ENCODE assay signal across 21 cellular contexts in genomic region chr15:50250789-50251394, GRCh38. TPM values are rescaled to one million over a fixed set of nuclear protein-coding genes. Genes with fewer than 3 reads are reported as not detected.
"Had no signal": no experiment of that assay in that cellular context is flagged by ENCODE, and none has a peak within 500 bp of the region (broad histone marks: within the 10 kb centered on the region; RNA-seq: fewer than 3 reads in every experiment).

No MANE protein-coding gene starts in this region.

- H3K36me3 Mint-ChIP-seq: immature natural killer cell had no signal

- H3K4me1 ChIP-seq: ascending aorta had no signal

- DNase-seq: activated CD4-positive, CD25-positive, alpha-beta regulatory T cell treated with anti-CD3 and anti-CD28 coated beads, Interleukin-2, amount 50 U/mL, for 72 hours; activated T-cell treated with anti-CD3 and anti-CD28 coated beads, Interleukin-2, amount 50 U/mL, for 1 hour; brain microvascular endothelial cell; central memory CD4-positive, alpha-beta T cell; dermis blood vessel endothelial cell; effector CD8-positive, alpha-beta T cell; foreskin melanocyte; immature natural killer cell; kidney glomerular epithelial cell; left ventricle myocardium superior; midbrain; nucleus accumbens; posterior cingulate gyrus; spleen; stimulated activated CD4-positive, alpha-beta T cell treated with anti-CD3 and anti-CD28 coated beads, Interleukin-4, amount 100 ng/mL, for 1 hour; stimulated activated naive CD4-positive, alpha-beta T cell treated with Interleukin-2 at 50 U/mL for 16 hours; T-helper 9 cell; upper lobe of left lung had no signal

- H3K36me3 ChIP-seq: ascending aorta, brain microvascular endothelial cell, spleen, upper lobe of left lung had no signal

- H3K27me3 ChIP-seq: ascending aorta, hepatocyte, spleen, upper lobe of left lung had no signal

- ATAC-seq: activated naive CD4-positive, alpha-beta T cell treated with anti-CD3 and anti-CD28 coated beads, Interleukin-2, amount 50 U/mL, for 72 hours; left ventricle myocardium superior had no signal

- H3K4me3 ChIP-seq: ascending aorta, hepatocyte, spleen, upper lobe of left lung had no signal

- H3K9me3 Mint-ChIP-seq: immature natural killer cell had no signal

- H3K4me3 Mint-ChIP-seq: immature natural killer cell had no signal

- H3K9me3 ChIP-seq: ascending aorta, spleen, upper lobe of left lung had no signal

- H3K27ac ChIP-seq: ascending aorta, brain microvascular endothelial cell, hepatocyte, spleen, upper lobe of left lung had no signal

RNA-seq across cellular contexts. Expression of gene HDC, which starts 14.6 kb away (rescaled TPM):
- total RNA-seq: ascending aorta, dermis blood vessel endothelial cell, hepatocyte had no signal
- polyA plus RNA-seq: hepatocyte had no signal
